In genomic region chr16:2737895-2738418, GRCh38 we compare ENCODE assay signal across 1 cellular context.
A peak's percentile ranks its signal among the peaks of the same experiment; 100 is the strongest.
TF ChIP-seq lines count a peak whose summit lies in the region.

No MANE protein-coding gene starts in this region.

TF ChIP-seq in HepG2, 621 proteins besides CTCF, POLR2A, EP300 and RAD21:
- TF ChIP-seq ZNF768 (CRISPR knock-in tag; IDR thresholded peaks at IDR 0.05) (0 out of 2 replicates have a peak, but pooled peaks have one; percentile 40), ZFX (CRISPR knock-in tag; IDR thresholded peaks at IDR 0.05; ENCODE audit: low read depth) (0 out of 2 replicates have a peak, but pooled peaks have one; percentile 3), ELF1 (CRISPR knock-in tag; IDR thresholded peaks at IDR 0.05) (no peak), MED8 (CRISPR knock-in tag; IDR thresholded peaks at IDR 0.05; ENCODE audit: insufficient replicate concordance) (no peak), ZNF10 (CRISPR knock-in tag; IDR thresholded peaks at IDR 0.05; ENCODE audit: borderline replicate concordance, low read depth) (no peak)
- TF ChIP-seq, protein P1, sequence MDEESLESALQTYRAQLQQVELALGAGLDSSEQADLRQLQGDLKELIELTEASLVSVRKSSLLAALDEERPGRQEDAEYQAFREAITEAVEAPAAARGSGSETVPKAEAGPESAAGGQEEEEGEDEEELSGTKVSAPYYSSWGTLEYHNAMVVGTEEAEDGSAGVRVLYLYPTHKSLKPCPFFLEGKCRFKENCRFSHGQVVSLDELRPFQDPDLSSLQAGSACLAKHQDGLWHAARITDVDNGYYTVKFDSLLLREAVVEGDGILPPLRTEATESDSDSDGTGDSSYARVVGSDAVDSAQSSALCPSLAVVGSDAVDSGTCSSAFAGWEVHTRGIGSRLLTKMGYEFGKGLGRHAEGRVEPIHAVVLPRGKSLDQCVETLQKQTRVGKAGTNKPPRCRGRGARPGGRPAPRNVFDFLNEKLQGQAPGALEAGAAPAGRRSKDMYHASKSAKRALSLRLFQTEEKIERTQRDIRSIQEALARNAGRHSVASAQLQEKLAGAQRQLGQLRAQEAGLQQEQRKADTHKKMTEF (CRISPR knock-in tag; IDR thresholded peaks at IDR 0.05): no peak
